In genomic region chr19:45016388-45017314, GRCh38 we compare ENCODE assay signal across 8 cellular contexts. TPM values are rescaled to one million over a fixed set of nuclear protein-coding genes. Genes with fewer than 3 reads are reported as not detected.
A peak's percentile ranks its signal among the peaks of the same experiment; 100 is the strongest.
DNase-seq lines count a peak whose midpoint lies in the region; ATAC-seq and TF ChIP-seq lines count a peak whose summit lies in the region.

No MANE protein-coding gene starts in this region.

- intact Hi-C loops in esophagus muscularis mucosa (cut with DNase I), result no loop called here

- H3K4me3 ChIP-seq in OCI-LY3 (ENCODE audit: low read length) (peak overlapping the region; percentile 63), esophagus muscularis mucosa (no peak overlapping the region)

- no peaks in the 10 kb centered on the region for H3K27me3 ChIP-seq in OCI-LY3 (ENCODE audit: low read depth, low read length)
- no peaks in the 10 kb centered on the region for H3K27me3 ChIP-seq in esophagus muscularis mucosa

- no peak overlapping the region for H3K4me3 Mint-ChIP-seq in neural crest cell

- peaks cover 35% of the 10 kb centered on the region for H3K36me3 ChIP-seq in OCI-LY3 (replicated peaks; ENCODE audit: low read depth, low read length)
- peaks cover 5 to 59% (median 19%) of the 10 kb centered on the region in 4 donors for H3K36me3 ChIP-seq in esophagus muscularis mucosa

- H3K4me1 Mint-ChIP-seq in neural crest cell, result no peaks in the 10 kb centered on the region

- H3K4me1 ChIP-seq in OCI-LY3 (ENCODE audit: low read length) (peaks cover 29% of the 10 kb centered on the region), esophagus muscularis mucosa (peaks cover 0 to 7% (median 0%) of the 10 kb centered on the region in 4 donors)

- no peaks in the 10 kb centered on the region for H3K9me3 Mint-ChIP-seq in neural crest cell

- TF ChIP-seq CTCF in OCI-LY3 (IDR thresholded peaks at IDR 0.05; ENCODE audit: low read depth, low read length) (peak; percentile 92), esophagus muscularis mucosa (IDR thresholded peaks at IDR 0.05) (peak; percentile 44 to 60 (median 58)), neural crest cell (conservative IDR thresholded peaks at IDR 0.05) (peak; percentile 73)

- H3K9me3 ChIP-seq in OCI-LY3 (ENCODE audit: insufficient read depth, low read length), result no peaks in the 10 kb centered on the region
- no peaks in the 10 kb centered on the region for H3K9me3 ChIP-seq in esophagus muscularis mucosa

- 65% methylated on average over 13 of the region's 13 CpGs for WGBS in esophagus muscularis mucosa

- DNase-seq in DMS 273 (lab: John Stamatoyannopoulos, UW; ENCODE audit: unreplicated experiment) (peak; percentile 91), activated T-cell treated with anti-CD3 and anti-CD28 coated beads for 24 hours (ENCODE audit: low read depth) (peak; percentile 57), esophagus muscularis mucosa (ENCODE audit: extremely low spot score) (no peak), neural crest cell (ENCODE audit: low read depth, low spot score) (peak; percentile 79)

- H3K79me2 ChIP-seq in OCI-LY3 (ENCODE audit: low read length), result peaks cover 15% of the 10 kb centered on the region; the same call in 1 of the 2 replicates

- ATAC-seq in GM19438 (IDR thresholded peaks at IDR 0.05; ENCODE audit: low read depth, unreplicated experiment) (peak; percentile 59), HG03571 (IDR thresholded peaks at IDR 0.05; ENCODE audit: unreplicated experiment) (peak; percentile 65)

- H3K27me3 Mint-ChIP-seq in neural crest cell (ENCODE audit: low read depth), result no peaks in the 10 kb centered on the region

- no peak for TF ChIP-seq POLR2A in esophagus muscularis mucosa (IDR thresholded peaks at IDR 0.05; ENCODE audit: low read depth)

- peak overlapping the region; percentile 86 for H3K4me2 ChIP-seq in OCI-LY3 (ENCODE audit: low read length)

- H3K27ac Mint-ChIP-seq in neural crest cell (ENCODE audit: unreplicated experiment), result no peak overlapping the region

- H2AFZ ChIP-seq in OCI-LY3 (ENCODE audit: low read depth, low read length), result no peak overlapping the region

- peak overlapping the region; percentile 59 for H3K9ac ChIP-seq in OCI-LY3 (ENCODE audit: low read length)

- TF ChIP-seq EP300 in esophagus muscularis mucosa (IDR thresholded peaks at IDR 0.05), result no peak

- no peaks in the 10 kb centered on the region for H4K20me1 ChIP-seq in OCI-LY3 (ENCODE audit: insufficient read depth, low read length)

- no peaks in the 10 kb centered on the region for H3K36me3 Mint-ChIP-seq in neural crest cell (ENCODE audit: low read depth)

- peak overlapping the region; percentile 93 for H3K27ac ChIP-seq in OCI-LY3 (ENCODE audit: low read length)
- H3K27ac ChIP-seq in esophagus muscularis mucosa (replicated peaks in 1 of 4), result peak overlapping the region in 1 of 4 donors; percentile 1
- H3K27ac ChIP-seq in temporal lobe (ENCODE audit: low read depth, low read length), result peak overlapping the region; percentile 30

RNA-seq across cellular contexts. Expression of gene RELB, which starts 15.4 kb away (rescaled TPM):
- total RNA-seq in esophagus muscularis mucosa (10 to 100 TPM in 1 of 4 donors, 1 to 10 TPM in 3; 5.8 to 15.9 (median 7.5) TPM), neural crest cell (2.9 and 3.1 TPM in 2 replicates), temporal lobe (0.74 TPM)

RNA-seq across cellular contexts. Expression of gene CLASRP, which starts 22.2 kb away (rescaled TPM):
- 10 to 100 TPM; 20.7 to 59.8 (median 32.9) TPM for total RNA-seq in esophagus muscularis mucosa
- 119 and 121 TPM in 2 replicates for total RNA-seq in neural crest cell
- total RNA-seq in temporal lobe, result 6.6 TPM

RNA-seq across cellular contexts. Expression of gene ZNF296, which starts 59.6 kb away (rescaled TPM):
- total RNA-seq in esophagus muscularis mucosa (under 1 TPM in 2 of 4 donors, not detected in 2; 0.17 to 0.23 TPM), neural crest cell (0.73 and 1.2 TPM in 2 replicates), temporal lobe (under 0.01 TPM)
